ENCODE assay signal across 1 cellular context in the genomic region with DNA sequence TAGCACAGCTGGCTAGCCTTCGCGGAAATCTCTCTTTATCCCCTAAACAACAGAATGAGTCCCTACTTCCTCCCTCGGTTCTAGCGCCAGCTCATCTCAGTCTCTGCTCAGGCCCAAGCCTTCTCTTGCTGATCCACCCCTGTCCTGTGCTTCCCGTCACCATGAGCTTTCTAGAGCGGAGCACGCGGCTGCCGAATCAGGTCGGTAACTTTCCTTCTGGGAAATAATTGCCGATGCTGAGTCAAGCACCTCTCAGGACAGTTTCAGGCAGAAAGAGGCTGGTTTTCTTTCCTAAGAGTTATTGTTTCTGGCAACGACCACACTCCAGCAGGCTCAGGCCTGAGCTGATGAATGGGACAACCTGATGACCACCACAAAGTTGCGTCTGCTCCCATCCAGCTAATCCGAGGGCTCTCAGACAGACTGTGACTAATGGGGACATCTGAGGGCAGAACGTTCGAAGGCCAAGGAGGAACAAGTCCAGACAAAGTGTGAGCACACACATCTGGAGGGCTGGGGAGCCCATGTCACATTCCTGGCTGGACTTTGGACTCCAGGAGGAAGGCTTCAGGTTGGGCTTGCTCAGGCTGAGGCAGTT.
A peak's percentile ranks its signal among the peaks of the same experiment; 100 is the strongest.
TF ChIP-seq lines count a peak whose summit lies in the region.

No MANE protein-coding gene starts in this region.

TF ChIP-seq in HepG2, 621 proteins besides CTCF, POLR2A, EP300 and RAD21:
- TF ChIP-seq HNF4A (CRISPR knock-in tag; IDR thresholded peaks at IDR 0.05) (peak; percentile 35), STAT5B (CRISPR knock-in tag; IDR thresholded peaks at IDR 0.05) (no peak), ZNF329 (CRISPR knock-in tag; IDR thresholded peaks at IDR 0.05; ENCODE audit: low read depth) (peak; percentile 98)
